22 cellular contexts compared by ENCODE assay signal in genomic region chr1:49046305-49046704, GRCh38.
DNase-seq lines count a peak whose midpoint lies in the region; ATAC-seq, FAIRE-seq and TF ChIP-seq lines count a peak whose summit lies in the region.
"Had no signal": no experiment of that assay in that cellular context is flagged by ENCODE, and none has a peak within 500 bp of the region (broad histone marks: within the 10 kb centered on the region; RNA-seq: fewer than 3 reads in every experiment).

No MANE protein-coding gene starts in this region.

- H3K27me3 ChIP-seq in IMR-90 (ENCODE audit: control insufficient read depth, insufficient read depth, low read length) (no peaks in the 10 kb centered on the region), K562 (ENCODE audit: control insufficient read depth in 2 of 2, insufficient read depth in 2 of 2, low read length in 2 of 2) (no peaks in the 10 kb centered on the region)
- H3K27me3 ChIP-seq in naive thymus-derived CD4-positive, alpha-beta T cell (ENCODE audit: control insufficient read depth in 2 of 2, insufficient read depth in 2 of 2, low read length in 2 of 2) = no peaks in the 10 kb centered on the region
- H3K27me3 ChIP-seq: BLaER1 treated with 17β-estradiol and CSF1 and Interleukin-3, amounts not matched to agents 10 nM and 100 nM had no signal

- dilution Hi-C loops in IMR-90 (cut with HindIII; ENCODE audit: low sequenced_read_pairs, unreplicated experiment) = no loop called here

- H3K4me3 ChIP-seq in A549 = no peak overlapping the region
- no peak overlapping the region for H3K4me3 ChIP-seq in IMR-90 (ENCODE audit: insufficient read depth, low read depth, low read length)
- H3K4me3 ChIP-seq in K562 = no peak overlapping the region
- H3K4me3 ChIP-seq in naive thymus-derived CD4-positive, alpha-beta T cell (ENCODE audit: low read length) = no peak overlapping the region
- H3K4me3 ChIP-seq: BLaER1 treated with 17β-estradiol and CSF1 and Interleukin-3, amounts not matched to agents 10 nM and 100 nM had no signal

- H4K20me1 ChIP-seq in IMR-90 (ENCODE audit: insufficient read depth, low read length) (no peaks in the 10 kb centered on the region), K562 (replicated peaks; ENCODE audit: control insufficient read depth, insufficient read depth, low read length) (no peaks in the 10 kb centered on the region)
- H4K20me1 ChIP-seq: BLaER1 treated with 17β-estradiol and CSF1 and Interleukin-3, amounts not matched to agents 10 nM and 100 nM had no signal

- no peak overlapping the region for H4K5ac ChIP-seq in IMR-90 (ENCODE audit: low read depth, low read length)

- peaks cover 0 to 3% (median 0%) of the 10 kb centered on the region in 11 donors for H3K9me3 Mint-ChIP-seq in naive thymus-derived CD4-positive, alpha-beta T cell
- H3K9me3 Mint-ChIP-seq: CD4-positive, alpha-beta T cell; CD8-positive, alpha-beta T cell had no signal

- H3K36me3 Mint-ChIP-seq in naive thymus-derived CD4-positive, alpha-beta T cell = no peaks in the 10 kb centered on the region
- H3K36me3 Mint-ChIP-seq: CD8-positive, alpha-beta T cell had no signal

- no peaks in the 10 kb centered on the region for H3K9me1 ChIP-seq in IMR-90 (ENCODE audit: insufficient read depth, low read length)
- H3K9me1 ChIP-seq in K562 (ENCODE audit: control insufficient read depth, insufficient read depth, low read length) = no peaks in the 10 kb centered on the region

- intact Hi-C loops in IMR-90 (cut with micrococcal nuclease) (no loop called here), K562 (cut with micrococcal nuclease) (no loop called here)
- intact Hi-C loops in naive thymus-derived CD4-positive, alpha-beta T cell (cut with micrococcal nuclease) = no loop called here

- H3K18ac ChIP-seq in IMR-90 (ENCODE audit: low read depth, low read length) = no peak overlapping the region

- no peaks in the 10 kb centered on the region for H3K79me2 ChIP-seq in K562 (ENCODE audit: control insufficient read depth, insufficient read depth, low read length)

- TF ChIP-seq RAD21 in A549 (conservative IDR thresholded peaks at IDR 0.05 in 1 of 2, IDR thresholded peaks at IDR 0.05 in 1 of 2) (no peak), IMR-90 (IDR thresholded peaks at IDR 0.05; ENCODE audit: low read length) (no peak), K562 (CRISPR knock-in tag; conservative IDR thresholded peaks at IDR 0.05 in 1 of 2, IDR thresholded peaks at IDR 0.05 in 1 of 2) (no peak)

- no peak overlapping the region for H2AFZ ChIP-seq in IMR-90 (replicated peaks; ENCODE audit: low read length, poor library complexity)
- no peak overlapping the region for H2AFZ ChIP-seq in K562 (ENCODE audit: low read depth, low read length)

- H3K27me3 Mint-ChIP-seq in naive thymus-derived CD4-positive, alpha-beta T cell = peaks cover 0 to 15% (median 0%) of the 10 kb centered on the region in 5 donors
- H3K27me3 Mint-ChIP-seq: B cell; CD4-positive, alpha-beta T cell had no signal

- no peak overlapping the region for H4K8ac ChIP-seq in IMR-90 (ENCODE audit: low read depth in 2 of 2, low read length in 2 of 2)

- CTCF ChIA-PET in A549 (lab: Yijun Ruan, JAX) = interaction anchor here (0.6 kb wide), 1 partner anchor 147 kb away, joined by 3 read pairs; no protein-coding TSS in a partner anchor
- CTCF ChIA-PET in IMR-90 (lab: Yijun Ruan, JAX) = no interaction called here
- CTCF ChIA-PET in K562 (lab: Yijun Ruan, JAX; ENCODE audit: low intra/inter-chr PET ratio) = no interaction called here
- CTCF ChIA-PET in naive thymus-derived CD4-positive, alpha-beta T cell (lab: Charles Lee) = no interaction called here

- no peaks in the 10 kb centered on the region for H3K4me1 Mint-ChIP-seq in naive thymus-derived CD4-positive, alpha-beta T cell
- H3K4me1 Mint-ChIP-seq: B cell had no signal

- no peak overlapping the region for H2AK9ac ChIP-seq in IMR-90 (replicated peaks; ENCODE audit: low read depth, low read length, poor library complexity)

- H3K56ac ChIP-seq in IMR-90 (ENCODE audit: extremely low read depth, insufficient read depth, low read length) = no peak overlapping the region

- H3K79me1 ChIP-seq in IMR-90 (ENCODE audit: low read depth in 1 of 2, low read length in 2 of 2) = no peaks in the 10 kb centered on the region

- in situ Hi-C loops in IMR-90 (cut with MboI; ENCODE audit: low sequenced_read_pairs) (no loop called here), K562 (cut with MboI) (no loop called here)

- no peak overlapping the region for H2BK20ac ChIP-seq in IMR-90 (ENCODE audit: low read depth, low read length)

- no peak overlapping the region for H3K9ac ChIP-seq in IMR-90 (ENCODE audit: low read depth, low read length)
- H3K9ac ChIP-seq in K562 (ENCODE audit: insufficient read depth in 1 of 2, low read depth in 2 of 2, low read length in 2 of 2) = no peak overlapping the region
- H3K9ac ChIP-seq: BLaER1 treated with 17β-estradiol and CSF1 and Interleukin-3, amounts not matched to agents 10 nM and 100 nM had no signal

- no peak overlapping the region for H2BK5ac ChIP-seq in IMR-90 (ENCODE audit: low read depth, low read length, poor library complexity, severe bottlenecking)

- no peak overlapping the region for H3K4me2 ChIP-seq in A549
- H3K4me2 ChIP-seq in IMR-90 (ENCODE audit: low read depth, low read length) = no peak overlapping the region
- no peak overlapping the region for H3K4me2 ChIP-seq in K562 (ENCODE audit: insufficient read depth, low read length)

- H4K91ac ChIP-seq in IMR-90 (ENCODE audit: insufficient read depth, low read depth, low read length) = no peak overlapping the region

- H3K4ac ChIP-seq in IMR-90 (ENCODE audit: low read depth, low read length) = no peak overlapping the region

- H3K4me1 ChIP-seq in A549 (no peaks in the 10 kb centered on the region), IMR-90 (ENCODE audit: control insufficient read depth, insufficient read depth, low read length) (no peaks in the 10 kb centered on the region), K562 (replicated peaks in 1 of 2; ENCODE audit: control insufficient read depth in 2 of 2, insufficient read depth in 2 of 2, low read length in 2 of 2) (no peaks in the 10 kb centered on the region)
- H3K4me1 ChIP-seq in naive thymus-derived CD4-positive, alpha-beta T cell (ENCODE audit: control insufficient read depth in 2 of 2, insufficient read depth in 2 of 2, low read length in 2 of 2) = no peaks in the 10 kb centered on the region
- H3K4me1 ChIP-seq: Caco-2 had no signal

- no peak overlapping the region for H3K27ac Mint-ChIP-seq in naive thymus-derived CD4-positive, alpha-beta T cell
- H3K27ac Mint-ChIP-seq: B cell; CD4-positive, alpha-beta T cell; CD8-positive, alpha-beta T cell had no signal

- POLR2A ChIA-PET in A549 (lab: Yijun Ruan, JAX) = no interaction called here
- POLR2A ChIA-PET in IMR-90 (lab: Charles Lee; ENCODE audit: unreplicated experiment) = no interaction called here
- POLR2A ChIA-PET in K562 (lab: Yijun Ruan, JAX) = no interaction called here
- POLR2A ChIA-PET in naive thymus-derived CD4-positive, alpha-beta T cell (lab: Charles Lee) = no interaction called here

- H2BK15ac ChIP-seq in IMR-90 (ENCODE audit: low read depth, low read length) = no peak overlapping the region

- H3K23ac ChIP-seq in IMR-90 (ENCODE audit: low read depth, low read length) = no peak overlapping the region

- H2AK5ac ChIP-seq in IMR-90 (ENCODE audit: low read depth, low read length) = no peak overlapping the region

- TF ChIP-seq POLR2A in A549 (IDR thresholded peaks at IDR 0.05; ENCODE audit: low read length) = no peak
- no peak for TF ChIP-seq POLR2A in IMR-90 (IDR thresholded peaks at IDR 0.05; ENCODE audit: low read depth, low read length)
- TF ChIP-seq POLR2A in K562 (conservative IDR thresholded peaks at IDR 0.05) = no peak

- FAIRE-seq in A549 (lab: Jason Lieb, UNC) (no peak), K562 (lab: Jason Lieb, UNC) (no peak)
- FAIRE-seq: A204.1, D721Med, G401.6, GM12891, GM19239 had no signal

- no peaks in the 10 kb centered on the region for H3K9me3 ChIP-seq in A549
- H3K9me3 ChIP-seq in IMR-90 (ENCODE audit: control insufficient read depth, insufficient read depth, low read length) = peaks cover 7% of the 10 kb centered on the region
- H3K9me3 ChIP-seq in K562 (replicated peaks; ENCODE audit: control insufficient read depth, insufficient read depth, low read depth, low read length) = no peaks in the 10 kb centered on the region; the same call in 1 of the 2 replicates
- H3K9me3 ChIP-seq in naive thymus-derived CD4-positive, alpha-beta T cell (ENCODE audit: control insufficient read depth in 2 of 3, low read length in 3 of 3) = no peaks in the 10 kb centered on the region
- H3K9me3 ChIP-seq: BLaER1 treated with 17β-estradiol and CSF1 and Interleukin-3, amounts not matched to agents 10 nM and 100 nM; Caco-2 had no signal

- BruUV-seq in IMR-90 (replicated peaks; lab: Mats Ljungman, UMichigan) (no TSS peak), K562 (replicated peaks; lab: Mats Ljungman, UMichigan) (no TSS peak)

- DNase-seq in A549 (ENCODE audit: low read depth in 1 of 2, low spot score in 1 of 2) = no peak
- no peak for DNase-seq in IMR-90
- DNase-seq in K562 (ENCODE audit: extremely low read depth in 1 of 4, low spot score in 3 of 4) = no peak
- no peak for DNase-seq in naive thymus-derived CD4-positive, alpha-beta T cell
- DNase-seq: 8988T; AML-193; Caco-2; Calu3; CD4-positive, alpha-beta T cell; CD8-positive, alpha-beta T cell; DMS79 treated with DMSO at 0.1 percent for 48 hours; GF-D8 had no signal

- TF ChIP-seq CTCF in A549 (IDR thresholded peaks at IDR 0.05) (no peak), IMR-90 (conservative IDR thresholded peaks at IDR 0.05; ENCODE audit: low read depth, low read length) (no peak), K562 (IDR thresholded peaks at IDR 0.05 in 2 of 3, conservative IDR thresholded peaks at IDR 0.05 in 1 of 3; ENCODE audit: insufficient read depth in 2 of 3, low read depth in 1 of 3, low read length in 3 of 3) (no peak)

- TF ChIP-seq EP300 in A549 (IDR thresholded peaks at IDR 0.05) (no peak), K562 (IDR thresholded peaks at IDR 0.05; ENCODE audit: low read length) (no peak)

- H3K27ac ChIP-seq in A549 (no peak overlapping the region), IMR-90 (ENCODE audit: insufficient read depth, low read length) (no peak overlapping the region), K562 (ENCODE audit: extremely low read depth, low read depth, low read length) (no peak overlapping the region)
- H3K27ac ChIP-seq in naive thymus-derived CD4-positive, alpha-beta T cell (ENCODE audit: low read depth, low read length) = no peak overlapping the region
- H3K27ac ChIP-seq: BLaER1 treated with 17β-estradiol and CSF1 and Interleukin-3, amounts not matched to agents 10 nM and 100 nM; C4-2B had no signal

- no peaks in the 10 kb centered on the region for H3K36me3 ChIP-seq in IMR-90 (ENCODE audit: control insufficient read depth, insufficient read depth, low read length)
- H3K36me3 ChIP-seq in K562 (ENCODE audit: control insufficient read depth, insufficient read depth, low read length) = no peaks in the 10 kb centered on the region
- no peaks in the 10 kb centered on the region for H3K36me3 ChIP-seq in naive thymus-derived CD4-positive, alpha-beta T cell (ENCODE audit: control insufficient read depth in 2 of 3, insufficient read depth in 3 of 3, low read length in 3 of 3)
- H3K36me3 ChIP-seq: BLaER1 treated with 17β-estradiol and CSF1 and Interleukin-3, amounts not matched to agents 10 nM and 100 nM had no signal

- H3K14ac ChIP-seq in IMR-90 (replicated peaks; ENCODE audit: low read depth, low read length) = no peak overlapping the region

- no peak overlapping the region for H2BK120ac ChIP-seq in IMR-90 (ENCODE audit: low read depth, low read length)

- no peak overlapping the region for H3K4me3 Mint-ChIP-seq in naive thymus-derived CD4-positive, alpha-beta T cell
- H3K4me3 Mint-ChIP-seq: B cell; CD4-positive, alpha-beta T cell; CD8-positive, alpha-beta T cell had no signal

- no peak for ATAC-seq in A549
- ATAC-seq in IMR-90 (ENCODE audit: low read depth) = no peak
- ATAC-seq in K562 = no peak
- no peak for ATAC-seq in HG02852 (IDR thresholded peaks at IDR 0.05; ENCODE audit: unreplicated experiment)
- ATAC-seq in HG02884 (IDR thresholded peaks at IDR 0.05; ENCODE audit: unreplicated experiment) = no peak
- ATAC-seq in naive thymus-derived CD4-positive, alpha-beta T cell = no peak
- ATAC-seq: CD8-positive, alpha-beta T cell had no signal

Comparison
In these comparisons a context has a peak if more than half of its experiments do, and no peak if none do; other contexts are left out.
1. Of the 35 proteins assayed by ChIP-seq in both K562 and A549: peak only in K562: none; only in A549: none; in both: MAFK; in neither: 34.